Comparison of ENCODE assay signal across 9 cellular contexts in the genomic region with DNA sequence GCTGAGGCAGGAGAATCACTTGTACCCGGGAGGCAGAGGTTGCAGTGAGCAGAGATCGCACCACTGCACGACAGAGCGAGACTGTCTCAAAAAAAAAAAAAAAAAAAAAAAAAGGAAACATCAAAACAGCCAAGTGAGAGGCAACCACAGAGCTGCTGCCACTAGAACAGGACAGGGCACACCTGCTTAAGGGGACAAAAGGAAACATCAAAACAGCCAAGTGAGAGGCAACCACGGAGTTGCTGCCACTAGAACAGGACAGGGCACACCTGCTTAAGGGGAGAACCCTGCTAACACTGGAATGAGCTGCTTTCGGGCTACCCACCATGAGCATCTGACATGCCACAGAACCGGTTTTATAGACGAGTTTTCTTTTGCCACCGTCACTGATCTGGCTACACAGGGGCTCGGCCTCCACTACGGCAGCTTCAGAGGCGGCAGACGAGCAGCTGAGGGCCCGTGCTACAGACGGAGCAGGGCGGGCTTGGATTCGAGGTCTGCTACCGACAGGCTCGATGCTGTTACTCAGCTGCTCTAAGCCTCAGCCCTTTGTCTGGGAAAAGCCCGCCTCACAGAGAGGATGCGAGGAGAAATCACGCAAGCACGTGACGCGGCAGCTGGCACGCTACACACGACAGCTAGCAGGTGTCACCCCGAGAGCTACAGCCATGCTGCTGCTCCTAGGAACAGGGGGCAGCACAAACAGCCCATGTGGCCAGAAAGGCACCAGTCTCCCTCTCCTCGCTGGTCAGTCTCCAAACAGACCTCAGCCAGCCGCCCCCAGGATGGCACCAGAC. TPM values are rescaled to one million over a fixed set of nuclear protein-coding genes. Genes with fewer than 3 reads are reported as not detected.
DNase-seq lines count a peak whose midpoint lies in the region; ATAC-seq and TF ChIP-seq lines count a peak whose summit lies in the region.
"Had no signal": no experiment of that assay in that cellular context is flagged by ENCODE, and none has a peak within 500 bp of the region (broad histone marks: within the 10 kb centered on the region; RNA-seq: fewer than 3 reads in every experiment).

No MANE protein-coding gene starts in this region.

- intact Hi-C loops in Right ventricle myocardium superior (cut with DNase I), result no loop called here

- no peaks in the 10 kb centered on the region for H3K9me3 Mint-ChIP-seq in activated CD8-positive, alpha-beta T cell treated with anti-CD3 and anti-CD28 coated beads, Interleukin-2, amount 10 ng/mL, durations not matched to agents 7 days and 5 days (ENCODE audit: insufficient read depth)

- peaks cover 64% of the 10 kb centered on the region for H3K36me3 Mint-ChIP-seq in activated CD8-positive, alpha-beta T cell treated with anti-CD3 and anti-CD28 coated beads, Interleukin-2, amount 10 ng/mL, durations not matched to agents 7 days and 5 days (ENCODE audit: low read depth)

- H3K4me3 Mint-ChIP-seq in activated CD8-positive, alpha-beta T cell treated with anti-CD3 and anti-CD28 coated beads, Interleukin-2, amount 10 ng/mL, durations not matched to agents 7 days and 5 days, result peak overlapping the region; percentile 86

- H3K27me3 Mint-ChIP-seq in activated CD8-positive, alpha-beta T cell treated with anti-CD3 and anti-CD28 coated beads, Interleukin-2, amount 10 ng/mL, durations not matched to agents 7 days and 5 days (ENCODE audit: low read depth), result no peaks in the 10 kb centered on the region

- peak overlapping the region; percentile 91 to 97 for H3K4me3 ChIP-seq in right atrium auricular region

- DNase-seq in right atrium auricular region (ENCODE audit: low spot score) (no peak), Right ventricle myocardium superior (no peak), left lobe of liver (ENCODE audit: low spot score) (peak; percentile 60), NCI-H510A treated with DMSO at 0.1 percent for 48 hours (lab: John Stamatoyannopoulos, UW) (no peak), NOMO-1 (lab: John Stamatoyannopoulos, UW; ENCODE audit: unreplicated experiment in 2 of 2) (no peak)
- DNase-seq in activated CD8-positive, alpha-beta T cell treated with anti-CD3 and anti-CD28 coated beads, Interleukin-2, amount 10 ng/mL, durations not matched to agents 7 days and 5 days, result no peak
- DNase-seq: activated CD4-positive, alpha-beta T cell treated with anti-CD3 and anti-CD28 coated beads for 1 hour had no signal

- H3K4me1 ChIP-seq in right atrium auricular region, result peaks cover 0 to 53% of the 10 kb centered on the region in 2 donors

- no peaks in the 10 kb centered on the region for H3K27me3 ChIP-seq in right atrium auricular region

- peak overlapping the region in 1 of 2 donors; percentile 96 for H3K27ac ChIP-seq in right atrium auricular region

- H3K4me1 Mint-ChIP-seq in activated CD8-positive, alpha-beta T cell treated with anti-CD3 and anti-CD28 coated beads, Interleukin-2, amount 10 ng/mL, durations not matched to agents 7 days and 5 days (ENCODE audit: low read depth), result peaks cover 44% of the 10 kb centered on the region

- CTCF ChIA-PET in activated CD8-positive, alpha-beta T cell treated with anti-CD3 and anti-CD28 coated beads, Interleukin-2, amount 10 ng/mL, durations not matched to agents 7 days and 5 days (lab: Charles Lee), result interaction anchor here (2.0 kb wide), 1 partner anchor 11 kb away, joined by 11 read pairs; no protein-coding TSS in a partner anchor

- H3K36me3 ChIP-seq in right atrium auricular region, result peaks cover 56% of the 10 kb centered on the region

- POLR2A ChIA-PET in activated CD8-positive, alpha-beta T cell treated with anti-CD3 and anti-CD28 coated beads, Interleukin-2, amount 10 ng/mL, durations not matched to agents 7 days and 5 days (lab: Charles Lee), result interaction anchor here (1.2 to 1.9 kb wide), 3 partner anchors 11 to 14 kb away, joined by 3 to 8 read pairs (median 7); no protein-coding TSS in a partner anchor

- no peaks in the 10 kb centered on the region for H3K9me3 ChIP-seq in right atrium auricular region

- H3K27ac Mint-ChIP-seq in activated CD8-positive, alpha-beta T cell treated with anti-CD3 and anti-CD28 coated beads, Interleukin-2, amount 10 ng/mL, durations not matched to agents 7 days and 5 days, result no peak overlapping the region

- no peak for ATAC-seq in Right ventricle myocardium superior (ENCODE audit: poor library complexity)
- no peak for ATAC-seq in activated CD8-positive, alpha-beta T cell treated with anti-CD3 and anti-CD28 coated beads, Interleukin-2, amount 10 ng/mL, durations not matched to agents 7 days and 5 days
- ATAC-seq in left lobe of liver, result no peak
- ATAC-seq in GM18873 (IDR thresholded peaks at IDR 0.05; ENCODE audit: low FRiP score, unreplicated experiment), result no peak
- no peak for ATAC-seq in GM19455 (IDR thresholded peaks at IDR 0.05; ENCODE audit: unreplicated experiment)

- TF ChIP-seq CTCF in right atrium auricular region (IDR thresholded peaks at IDR 0.05), result no peak

RNA-seq across cellular contexts. Expression of gene P4HB, which starts 2.0 kb away (rescaled TPM):
- total RNA-seq in right atrium auricular region (100 to 1,000 TPM; 321 to 426 TPM), Right ventricle myocardium superior (309 TPM), left lobe of liver (1,392 TPM)
- 100 to 1,000 TPM; 474 to 498 TPM for total RNA-seq in activated CD8-positive, alpha-beta T cell treated with anti-CD3 and anti-CD28 coated beads, Interleukin-2, amount 10 ng/mL, durations not matched to agents 7 days and 5 days

RNA-seq across cellular contexts. Expression of gene ARHGDIA, which starts 12.8 kb away (rescaled TPM):
- total RNA-seq in right atrium auricular region (100 to 1,000 TPM in 1 of 2 donors, 10 to 100 TPM in 1; 59.4 to 145 TPM), Right ventricle myocardium superior (113 TPM), left lobe of liver (109 TPM)
- 100 to 1,000 TPM; 756 to 778 TPM for total RNA-seq in activated CD8-positive, alpha-beta T cell treated with anti-CD3 and anti-CD28 coated beads, Interleukin-2, amount 10 ng/mL, durations not matched to agents 7 days and 5 days

RNA-seq across cellular contexts. Expression of gene PPP1R27, which starts 23.5 kb away (rescaled TPM):
- total RNA-seq in right atrium auricular region (not detected), Right ventricle myocardium superior (not detected), left lobe of liver (not detected)
- not detected for total RNA-seq in activated CD8-positive, alpha-beta T cell treated with anti-CD3 and anti-CD28 coated beads, Interleukin-2, amount 10 ng/mL, durations not matched to agents 7 days and 5 days

RNA-seq across cellular contexts. Expression of gene MCRIP1, which starts 25.3 kb away (rescaled TPM):
- total RNA-seq in right atrium auricular region (100 to 1,000 TPM in 1 of 2 donors, 10 to 100 TPM in 1; 91.3 to 108 TPM), Right ventricle myocardium superior (104 TPM), left lobe of liver (17.9 TPM)
- total RNA-seq in activated CD8-positive, alpha-beta T cell treated with anti-CD3 and anti-CD28 coated beads, Interleukin-2, amount 10 ng/mL, durations not matched to agents 7 days and 5 days, result 10 to 100 TPM; 42.3 to 43.0 TPM

RNA-seq across cellular contexts. Expression of gene ALYREF, which starts 33.0 kb away (rescaled TPM):
- 10 to 100 TPM; 24.3 to 35.9 TPM for total RNA-seq in right atrium auricular region
- 29.9 TPM for total RNA-seq in Right ventricle myocardium superior
- 100 to 1,000 TPM; 269 to 273 TPM for total RNA-seq in activated CD8-positive, alpha-beta T cell treated with anti-CD3 and anti-CD28 coated beads, Interleukin-2, amount 10 ng/mL, durations not matched to agents 7 days and 5 days
- total RNA-seq in left lobe of liver, result 14.5 TPM
